17 cellular contexts compared by ENCODE assay signal in genomic region chr1:93419344-93419743, GRCh38. TPM values are rescaled to one million over a fixed set of nuclear protein-coding genes. Genes with fewer than 3 reads are reported as not detected.
DNase-seq lines count a peak whose midpoint lies in the region; ATAC-seq, FAIRE-seq and TF ChIP-seq lines count a peak whose summit lies in the region.
"Had no signal": no experiment of that assay in that cellular context is flagged by ENCODE, and none has a peak within 500 bp of the region (broad histone marks: within the 10 kb centered on the region; RNA-seq: fewer than 3 reads in every experiment).

No MANE protein-coding gene starts in this region.

- no peak overlapping the region for H3K9ac ChIP-seq in HepG2 (ENCODE audit: insufficient read depth, low read depth, low read length)
- no peak overlapping the region for H3K9ac ChIP-seq in Loucy (ENCODE audit: low read depth, low read length, poor library complexity, severe bottlenecking)
- H3K9ac ChIP-seq: BLaER1 treated with 17β-estradiol and CSF1 and Interleukin-3, amounts not matched to agents 10 nM and 100 nM had no signal

- H3K27ac ChIP-seq in HepG2 (ENCODE audit: extremely low read length, insufficient read depth, low read length) (no peak overlapping the region), right lobe of liver (no peak overlapping the region)
- H3K27ac ChIP-seq: BLaER1 treated with 17β-estradiol and CSF1 and Interleukin-3, amounts not matched to agents 10 nM and 100 nM had no signal

- peaks cover 0 to 2% of the 10 kb centered on the region in 2 donors for H3K9me3 Mint-ChIP-seq in activated T-cell treated with anti-CD3 and anti-CD28 coated beads, Interleukin-2, amount 50 U/mL, for 72 hours

- H3K4me3 ChIP-seq in HepG2 (replicated peaks in 1 of 3; ENCODE audit: insufficient read depth in 1 of 3, low read depth in 2 of 3, low read length in 3 of 3) (no peak overlapping the region), right lobe of liver (no peak overlapping the region), Loucy (ENCODE audit: low read length, poor library complexity, severe bottlenecking) (no peak overlapping the region)
- H3K4me3 ChIP-seq: BLaER1 treated with 17β-estradiol and CSF1 and Interleukin-3, amounts not matched to agents 10 nM and 100 nM had no signal

- POLR2A ChIA-PET in HepG2 (lab: Yijun Ruan, JAX) = interaction anchor here (0.6 to 0.7 kb wide), 2 partner anchors 12 to 70 kb away, joined by 3 read pairs; no protein-coding TSS in a partner anchor

- in situ Hi-C loops in HepG2 (cut with HindIII; ENCODE audit: extremely low pct_ligation_motif_present, low pct_unique_long_range_greater_than_20kb) = no loop called here

- H3K4me1 Mint-ChIP-seq in activated T-cell treated with anti-CD3 and anti-CD28 coated beads, Interleukin-2, amount 50 U/mL, for 72 hours (ENCODE audit: low read depth) = no peaks in the 10 kb centered on the region

- no peaks in the 10 kb centered on the region for H3K36me3 Mint-ChIP-seq in activated T-cell treated with anti-CD3 and anti-CD28 coated beads, Interleukin-2, amount 50 U/mL, for 72 hours (ENCODE audit: insufficient read depth in 2 of 2)
- H3K36me3 Mint-ChIP-seq: CD4-positive, CD25-positive, alpha-beta regulatory T cell had no signal

- H3K27me3 Mint-ChIP-seq in activated T-cell treated with anti-CD3 and anti-CD28 coated beads, Interleukin-2, amount 50 U/mL, for 72 hours (ENCODE audit: low read depth) = peaks cover 11% of the 10 kb centered on the region

- no peak overlapping the region for H3K27ac Mint-ChIP-seq in activated T-cell treated with anti-CD3 and anti-CD28 coated beads, Interleukin-2, amount 50 U/mL, for 72 hours
- H3K27ac Mint-ChIP-seq: CD4-positive, CD25-positive, alpha-beta regulatory T cell had no signal

- no peak for TF ChIP-seq CTCF in HepG2 (CRISPR knock-in tag; IDR thresholded peaks at IDR 0.05)
- no peak for TF ChIP-seq CTCF in right lobe of liver (IDR thresholded peaks at IDR 0.05)
- TF ChIP-seq CTCF in Loucy (conservative IDR thresholded peaks at IDR 0.05; ENCODE audit: low read length) = no peak

- no TSS peak for BruUV-seq in HepG2 (replicated peaks; lab: Mats Ljungman, UMichigan)

- ATAC-seq in HepG2 (no peak; the same call in none of the 3 replicates), right lobe of liver (no peak), HG02885 (IDR thresholded peaks at IDR 0.05; ENCODE audit: poor library complexity, unreplicated experiment) (no peak)
- no peak for ATAC-seq in activated T-cell treated with anti-CD3 and anti-CD28 coated beads, Interleukin-2, amount 50 U/mL, for 72 hours (replicated peaks in 1 of 2)
- ATAC-seq: HCT116 had no signal

- H3K27me3 ChIP-seq in HepG2 (ENCODE audit: control insufficient read depth in 1 of 2, insufficient read depth in 2 of 2, low read length in 2 of 2) (peaks cover 0 to 5% of the 10 kb centered on the region in 2 experiments; a peak in 1 of 5 replicates), right lobe of liver (no peaks in the 10 kb centered on the region), Loucy (ENCODE audit: insufficient read depth, low read length, poor library complexity, severe bottlenecking) (no peaks in the 10 kb centered on the region)
- H3K27me3 ChIP-seq: BLaER1 treated with 17β-estradiol and CSF1 and Interleukin-3, amounts not matched to agents 10 nM and 100 nM had no signal

- H3K4me3 Mint-ChIP-seq in activated T-cell treated with anti-CD3 and anti-CD28 coated beads, Interleukin-2, amount 50 U/mL, for 72 hours = no peak overlapping the region
- H3K4me3 Mint-ChIP-seq: CD4-positive, CD25-positive, alpha-beta regulatory T cell had no signal

- no peak overlapping the region for H2AFZ ChIP-seq in HepG2 (ENCODE audit: low read length)
- peak overlapping the region; percentile 43; the same call in 1 of the 2 replicates for H2AFZ ChIP-seq in Loucy (ENCODE audit: low read length)

- H4K20me1 ChIP-seq in HepG2 (ENCODE audit: insufficient read depth, low read length) = no peaks in the 10 kb centered on the region
- no peaks in the 10 kb centered on the region for H4K20me1 ChIP-seq in Loucy (ENCODE audit: insufficient read depth, low read length, poor library complexity, severe bottlenecking)
- H4K20me1 ChIP-seq: BLaER1 treated with 17β-estradiol and CSF1 and Interleukin-3, amounts not matched to agents 10 nM and 100 nM had no signal

- no peaks in the 10 kb centered on the region for H3K9me2 ChIP-seq in Loucy (replicated peaks; ENCODE audit: low read depth, low read length)

- TF ChIP-seq RAD21 in HepG2 (CRISPR knock-in tag; IDR thresholded peaks at IDR 0.05) = no peak

- H3K79me2 ChIP-seq in HepG2 (ENCODE audit: insufficient read depth, low read length) = no peaks in the 10 kb centered on the region
- no peaks in the 10 kb centered on the region for H3K79me2 ChIP-seq in Loucy (ENCODE audit: insufficient read depth, low read length)

- peak; percentile 31 for DNase-seq in HepG2 (ENCODE audit: low spot score)
- DNase-seq in right lobe of liver = no peak
- peak; percentile 94 for DNase-seq in foreskin melanocyte
- DNase-seq in superior temporal gyrus (ENCODE audit: extremely low spot score) = peak; percentile 13
- DNase-seq in activated T-cell treated with anti-CD3 and anti-CD28 coated beads, Interleukin-2, amount 50 U/mL, for 72 hours = no peak
- DNase-seq in NCI-H2227 treated with DMSO at 0.1 percent for 48 hours (lab: John Stamatoyannopoulos, UW) = no peak
- DNase-seq: 8988T; AML-193; Calu3; CD4-positive, CD25-positive, alpha-beta regulatory T cell; DMS 273 treated with DMSO at 0.1 percent for 48 hours had no signal

- peak overlapping the region; percentile 7; the same call in 1 of the 2 replicates for H3K4me2 ChIP-seq in HepG2 (ENCODE audit: low read depth, low read length)
- no peak overlapping the region for H3K4me2 ChIP-seq in Loucy (ENCODE audit: low read depth, low read length, poor library complexity, severe bottlenecking)
- H3K4me2 ChIP-seq: BLaER1 treated with 17β-estradiol and CSF1 and Interleukin-3, amounts not matched to agents 10 nM and 100 nM had no signal

- no peak for FAIRE-seq in HepG2 (lab: Jason Lieb, UNC)
- FAIRE-seq: H54, HTR-8/SVneo had no signal

- H3K9me3 ChIP-seq in HepG2 (ENCODE audit: low read length) = no peaks in the 10 kb centered on the region
- H3K9me3 ChIP-seq in right lobe of liver = no peaks in the 10 kb centered on the region
- no peaks in the 10 kb centered on the region for H3K9me3 ChIP-seq in Loucy (ENCODE audit: insufficient read depth, low read depth, low read length)

- CTCF ChIA-PET in HepG2 (lab: Yijun Ruan, JAX; ENCODE audit: low intra/inter-chr PET ratio, low total read pairs) = no interaction called here

- TF ChIP-seq POLR2A in HepG2 (IDR thresholded peaks at IDR 0.05; ENCODE audit: insufficient read depth in 1 of 2, low read depth in 2 of 2, low read length in 2 of 2) (no peak), right lobe of liver (IDR thresholded peaks at IDR 0.05) (no peak)

- TF ChIP-seq EP300 in HepG2 (IDR thresholded peaks at IDR 0.05; ENCODE audit: low read depth in 2 of 2, low read length in 2 of 2) (no peak), HepG2 (CRISPR knock-in tag; IDR thresholded peaks at IDR 0.05; ENCODE audit: borderline replicate concordance) (no peak)

- H3K4me1 ChIP-seq in HepG2 (ENCODE audit: insufficient read depth, low read length) (0 out of 2 replicates have a peak, but pooled peaks cover 6% of the 10 kb centered on the region), right lobe of liver (no peaks in the 10 kb centered on the region), Loucy (ENCODE audit: insufficient read depth, low read length, poor library complexity, severe bottlenecking) (no peaks in the 10 kb centered on the region)

- intact Hi-C loops in HepG2 (cut with micrococcal nuclease; ENCODE audit: unreplicated experiment) = no loop called here
- intact Hi-C loops in right lobe of liver (cut with DNase I) = no loop called here

- no peaks in the 10 kb centered on the region for H3F3A ChIP-seq in Loucy (ENCODE audit: low read depth)

- WGBS in HepG2 (ENCODE audit: low lambda C conversion rate) = 6% methylated on average over 2 of the region's 2 CpGs
- WGBS in right lobe of liver (ENCODE audit: insufficient coverage, low coverage, low lambda C conversion rate, missing lambda C conversion rate) = 100% methylated on average over 1 of the region's 2 CpGs

- no peaks in the 10 kb centered on the region for H3K36me3 ChIP-seq in HepG2 (replicated peaks in 1 of 2; ENCODE audit: control insufficient read depth in 1 of 2, insufficient read depth in 2 of 2, low read length in 2 of 2)
- no peaks in the 10 kb centered on the region for H3K36me3 ChIP-seq in right lobe of liver
- H3K36me3 ChIP-seq in Loucy (ENCODE audit: insufficient read depth, low read length) = no peaks in the 10 kb centered on the region
- H3K36me3 ChIP-seq: BLaER1 treated with 17β-estradiol and CSF1 and Interleukin-3, amounts not matched to agents 10 nM and 100 nM had no signal

TF ChIP-seq in HepG2, 621 proteins besides CTCF, POLR2A, EP300 and RAD21 (continues in another document):
- TF ChIP-seq ADNP (CRISPR knock-in tag; IDR thresholded peaks at IDR 0.05) = no peak
- TF ChIP-seq ZNF205 (CRISPR knock-in tag; IDR thresholded peaks at IDR 0.05) = no peak

RNA-seq across cellular contexts. Expression of gene FNBP1L, which starts 28.6 kb away (rescaled TPM):
- 27.1 and 41.3 TPM in 2 replicates for total RNA-seq in HepG2 (2016; rRNA removed; fragmentation: Illumina TruSeq; extraction: Trizol)
- total RNA-seq in HepG2 (2016; cell fraction: cytosol; rRNA removed; fragmentation: Illumina TruSeq; extraction: Trizol; ENCODE audit: low read depth) = 2.3 and 3.3 TPM in 2 replicates
- total RNA-seq in HepG2 (2016; cell fraction: insoluble cytoplasmic fraction; rRNA removed; fragmentation: Illumina TruSeq; extraction: Trizol) = 27.1 and 40.1 TPM in 2 replicates
- 10.8 and 11.9 TPM in 2 replicates for total RNA-seq in HepG2 (2016; cell fraction: membrane; rRNA removed; fragmentation: Illumina TruSeq; extraction: Trizol)
- 28.0 and 31.5 TPM in 2 replicates for total RNA-seq in HepG2 (2016; cell fraction: nucleus; rRNA removed; fragmentation: Illumina TruSeq; extraction: Trizol)
- polyA plus RNA-seq in HepG2 (2011; rRNA removed) = 21.6 and 24.1 TPM in 2 replicates
- 10.5 and 18.1 TPM in 2 replicates for polyA plus RNA-seq in HepG2 (2011; cell fraction: cytosol; rRNA removed)
- 12.7 and 16.6 TPM in 2 replicates for polyA plus RNA-seq in HepG2 (2011; cell fraction: nucleus; rRNA removed)
- 28.0 and 34.5 TPM in 2 replicates for polyA plus RNA-seq in HepG2 (2012)
- polyA plus RNA-seq in HepG2 (2016; cell fraction: cytosol; fragmentation: Illumina TruSeq; extraction: Trizol; ENCODE audit: low read depth) = 1.2 and 1.5 TPM in 2 replicates
- polyA plus RNA-seq in HepG2 (2016; cell fraction: insoluble cytoplasmic fraction; fragmentation: Illumina TruSeq; extraction: Trizol; ENCODE audit: low read depth) = 31.4 and 32.8 TPM in 2 replicates
- 5.1 and 5.4 TPM in 2 replicates for polyA plus RNA-seq in HepG2 (2016; cell fraction: membrane; fragmentation: Illumina TruSeq; extraction: Trizol; ENCODE audit: low read depth)
- polyA plus RNA-seq in HepG2 (2016; cell fraction: nucleus; fragmentation: Illumina TruSeq; extraction: Trizol; ENCODE audit: insufficient read depth, low read depth) = 22.9 and 23.6 TPM in 2 replicates
- 8.9 and 25.8 TPM in 2 replicates for polyA minus RNA-seq in HepG2 (2011; rRNA and poly(A)+ RNA removed; ENCODE audit: low replicate concordance)
- 21.8 and 28.5 TPM in 2 replicates for polyA minus RNA-seq in HepG2 (2011; cell fraction: cytosol; rRNA and poly(A)+ RNA removed)
- 101 and 102 TPM in 2 replicates for polyA minus RNA-seq in HepG2 (2011; cell fraction: nucleus; rRNA and poly(A)+ RNA removed)
- 10 to 100 TPM in 4 of 6 experiments, 1 to 10 TPM in 2; 9.0 to 15.6 (median 12.1) TPM for total RNA-seq in right lobe of liver
- 1 to 10 TPM; 1.3 to 1.6 TPM for total RNA-seq in activated T-cell treated with anti-CD3 and anti-CD28 coated beads, Interleukin-2, amount 50 U/mL, for 72 hours

Comparison
In these comparisons a context has a peak if more than half of its experiments do, and no peak if none do; other contexts are left out.
1. DNase-seq: peak in HepG2 (single experiment), foreskin melanocyte (single experiment) and superior temporal gyrus (single experiment); none in right lobe of liver (0 of 3), activated T-cell treated with anti-CD3 and anti-CD28 coated beads, Interleukin-2, amount 50 U/mL, for 72 hours (0 of 2) and NCI-H2227 treated with DMSO at 0.1 percent for 48 hours (single experiment).